ENCODE assay signal across 8 cellular contexts in genomic region chrX:52990011-52990631, GRCh38. TPM values are rescaled to one million over a fixed set of nuclear protein-coding genes. Genes with fewer than 3 reads are reported as not detected.
DNase-seq lines count a peak whose midpoint lies in the region; ATAC-seq and TF ChIP-seq lines count a peak whose summit lies in the region.
"Not testable (repeated sequence)": the region's sequence is repeated elsewhere in the genome, so short reads cannot be mapped to it uniquely, and the experiment has no call there.

No MANE protein-coding gene starts in this region.

- H3K4me3 ChIP-seq in epithelial cell of esophagus (ENCODE audit: low read length); mucosa of descending colon: not testable (repeated sequence)

- ATAC-seq in GM21423 (IDR thresholded peaks at IDR 0.05; ENCODE audit: unreplicated experiment): peak; percentile 88
- peak; percentile 86 for ATAC-seq in mucosa of descending colon

- H3K4me1 ChIP-seq in mucosa of descending colon (ENCODE audit: low read depth): not testable (repeated sequence)

- TF ChIP-seq CTCF in epithelial cell of esophagus (IDR thresholded peaks at IDR 0.05; ENCODE audit: insufficient read depth, low read depth, low read length, missing control alignments): peak; percentile 57
- TF ChIP-seq CTCF in mucosa of descending colon (IDR thresholded peaks at IDR 0.05): peak; percentile 35

- not testable (repeated sequence) for H3K36me3 ChIP-seq in mucosa of descending colon (ENCODE audit: low read depth)

- peak; percentile 0 for DNase-seq in DMS153 treated with DMSO at 0.1 percent for 48 hours (lab: John Stamatoyannopoulos, UW; ENCODE audit: unreplicated experiment)
- peak; percentile 52 for DNase-seq in HT1080 (ENCODE audit: low read depth)
- DNase-seq in RPMI7951 (ENCODE audit: low read depth): peak; percentile 62
- peak; percentile 48 for DNase-seq in activated T-cell treated with anti-CD3 and anti-CD28 coated beads for 48 hours (ENCODE audit: low read depth)
- peak; percentile 65 for DNase-seq in epithelial cell of esophagus (ENCODE audit: low read depth)
- DNase-seq in mucosa of descending colon: peak in 2 of 3 donors; percentile 67 to 72
- peak; percentile 16 to 17 for DNase-seq in stimulated activated CD8-positive, alpha-beta memory T cell treated with anti-CD3 and anti-CD28 coated beads, Interleukin-7, amount 100 ng/mL, for 4 hours (ENCODE audit: low read depth in 2 of 2)

- H3K9me3 ChIP-seq in mucosa of descending colon: not testable (repeated sequence)

- intact Hi-C loops in mucosa of descending colon (cut with DNase I, micrococcal nuclease): not testable (repeated sequence)

RNA-seq across cellular contexts. Expression of gene FAM156A, which starts 31.8 kb away (rescaled TPM):
- 8.4 and 15.9 TPM in 2 replicates for total RNA-seq in HT1080 (2014; rRNA removed; shearing (Covaris generic))
- 6.6 and 8.8 TPM in 2 replicates for polyA plus RNA-seq in HT1080 (2015; cell fraction: cytosol; rRNA removed)
- 80.1 and 96.1 TPM in 2 replicates for polyA plus RNA-seq in HT1080 (2015; cell fraction: nucleus; rRNA removed)
- total RNA-seq in RPMI7951 (2014; rRNA removed; shearing (Covaris generic)): 9.0 and 17.0 TPM in 2 replicates
- 10 to 100 TPM; 17.0 to 22.4 (median 22.2) TPM for total RNA-seq in mucosa of descending colon

RNA-seq across cellular contexts. Expression of gene GPR173, which starts 58.5 kb away (rescaled TPM):
- total RNA-seq in HT1080 (2014; rRNA removed; shearing (Covaris generic)): 3.3 and 3.4 TPM in 2 replicates
- 2.3 and 3.1 TPM in 2 replicates for polyA plus RNA-seq in HT1080 (2015; cell fraction: cytosol; rRNA removed)
- polyA plus RNA-seq in HT1080 (2015; cell fraction: nucleus; rRNA removed): 5.7 and 6.5 TPM in 2 replicates
- 1.4 and 2.4 TPM in 2 replicates for total RNA-seq in RPMI7951 (2014; rRNA removed; shearing (Covaris generic))
- 1 to 10 TPM in 2 of 3 donors, under 1 TPM in 1; 0.38 to 2.2 (median 1.3) TPM for total RNA-seq in mucosa of descending colon

Comparison
In these comparisons a context has a peak if more than half of its experiments do, and no peak if none do; other contexts are left out.
1. DNase-seq: peak in every context shown above with its lines; median percentile 70 in mucosa of descending colon; 65 in epithelial cell of esophagus; 62 in RPMI7951; 52 in HT1080; 48 in activated T-cell treated with anti-CD3 and anti-CD28 coated beads for 48 hours; 16 in stimulated activated CD8-positive, alpha-beta memory T cell treated with anti-CD3 and anti-CD28 coated beads, Interleukin-7, amount 100 ng/mL, for 4 hours; 0 in DMS153 treated with DMSO at 0.1 percent for 48 hours.